ENCODE assay signal across 8 cellular contexts in genomic region chr9:114339130-114339908, GRCh38.
A peak's percentile ranks its signal among the peaks of the same experiment; 100 is the strongest.
DNase-seq lines count a peak whose midpoint lies in the region; ATAC-seq lines count a peak whose summit lies in the region.

No MANE protein-coding gene starts in this region.

- H3K9me3 Mint-ChIP-seq in activated naive CD8-positive, alpha-beta T cell treated with anti-CD3 and anti-CD28 coated beads, Interleukin-2, amount 50 U/mL, for 24 hours = peaks cover 4% of the 10 kb centered on the region

- peaks cover 75% of the 10 kb centered on the region for H3K36me3 Mint-ChIP-seq in activated naive CD8-positive, alpha-beta T cell treated with anti-CD3 and anti-CD28 coated beads, Interleukin-2, amount 50 U/mL, for 24 hours (ENCODE audit: low read depth)

- no peaks in the 10 kb centered on the region for H3K27me3 Mint-ChIP-seq in activated naive CD8-positive, alpha-beta T cell treated with anti-CD3 and anti-CD28 coated beads, Interleukin-2, amount 50 U/mL, for 24 hours

- H3K4me3 Mint-ChIP-seq in activated naive CD8-positive, alpha-beta T cell treated with anti-CD3 and anti-CD28 coated beads, Interleukin-2, amount 50 U/mL, for 24 hours = no peak overlapping the region

- H3K4me1 Mint-ChIP-seq in activated naive CD8-positive, alpha-beta T cell treated with anti-CD3 and anti-CD28 coated beads, Interleukin-2, amount 50 U/mL, for 24 hours = peaks cover 15% of the 10 kb centered on the region

- H3K27ac Mint-ChIP-seq in activated naive CD8-positive, alpha-beta T cell treated with anti-CD3 and anti-CD28 coated beads, Interleukin-2, amount 50 U/mL, for 24 hours = peak overlapping the region; percentile 31

- ATAC-seq in HG03175 (IDR thresholded peaks at IDR 0.05; ENCODE audit: unreplicated experiment) (peak; percentile 70), GM19395 (IDR thresholded peaks at IDR 0.05; ENCODE audit: unreplicated experiment) (no peak)
- peak; percentile 63 for ATAC-seq in activated naive CD8-positive, alpha-beta T cell treated with anti-CD3 and anti-CD28 coated beads, Interleukin-2, amount 50 U/mL, for 24 hours

- DNase-seq in NCI-H2081 (lab: John Stamatoyannopoulos, UW) (peak; percentile 13 to 24), NCI-H2081 treated with DMSO at 0.1 percent for 48 hours (lab: John Stamatoyannopoulos, UW) (no peak), T follicular helper cell (ENCODE audit: low read depth) (peak; percentile 18), hepatic stellate cell (ENCODE audit: low spot score) (peak; percentile 92)
- DNase-seq in activated naive CD8-positive, alpha-beta T cell treated with anti-CD3 and anti-CD28 coated beads, Interleukin-2, amount 50 U/mL, for 24 hours = peak; percentile 75
- peak; percentile 15 to 49 for DNase-seq in stimulated activated CD4-positive, alpha-beta T cell treated with anti-CD3 and anti-CD28 coated beads, Interleukin-1b, Interleukin-23, amount 100 ng/mL, for 1 hour (ENCODE audit: low read depth in 2 of 2)
